ENCODE assay signal across 12 cellular contexts in genomic region chr19:41564515-41565383, GRCh38. TPM values are rescaled to one million over a fixed set of nuclear protein-coding genes. Genes with fewer than 3 reads are reported as not detected.
DNase-seq lines count a peak whose midpoint lies in the region; ATAC-seq, FAIRE-seq and TF ChIP-seq lines count a peak whose summit lies in the region.
"Had no signal": no experiment of that assay in that cellular context is flagged by ENCODE, and none has a peak within 500 bp of the region (broad histone marks: within the 10 kb centered on the region; RNA-seq: fewer than 3 reads in every experiment).

No MANE protein-coding gene starts in this region.

- peaks cover 0 to 4% (median 2%) of the 10 kb centered on the region in 3 donors for H3K27me3 Mint-ChIP-seq in immature natural killer cell (ENCODE audit: low read depth in 3 of 3)

- H3K9me3 ChIP-seq in cardiac muscle cell (ENCODE audit: low read depth), result no peaks in the 10 kb centered on the region
- no peaks in the 10 kb centered on the region for H3K9me3 ChIP-seq in testis
- H3K9me3 ChIP-seq: sigmoid colon had no signal

- no peaks in the 10 kb centered on the region for H3K36me3 Mint-ChIP-seq in activated naive CD4-positive, alpha-beta T cell treated with anti-CD3 and anti-CD28 coated beads, Interleukin-2, amount 50 U/mL, for 72 hours
- H3K36me3 Mint-ChIP-seq in immature natural killer cell, result peaks cover 4 to 30% (median 16%) of the 10 kb centered on the region in 3 donors

- H3K9me3 Mint-ChIP-seq in activated naive CD4-positive, alpha-beta T cell treated with anti-CD3 and anti-CD28 coated beads, Interleukin-2, amount 50 U/mL, for 72 hours, result no peaks in the 10 kb centered on the region
- H3K9me3 Mint-ChIP-seq in immature natural killer cell, result no peaks in the 10 kb centered on the region

- H3K27me3 ChIP-seq in cardiac muscle cell (no peaks in the 10 kb centered on the region), testis (no peaks in the 10 kb centered on the region)

- peaks cover 48 to 87% of the 10 kb centered on the region in 2 donors for H3K4me1 Mint-ChIP-seq in immature natural killer cell

- intact Hi-C loops in cardiac septum (cut with DNase I), result no loop called here
- intact Hi-C loops in testis (cut with DNase I; ENCODE audit: low total_unique reads), result no loop called here

- H3K4me3 ChIP-seq in cardiac muscle cell, result peak overlapping the region; percentile 14
- peak overlapping the region; percentile 16 to 34 for H3K4me3 ChIP-seq in testis
- H3K4me3 ChIP-seq: sigmoid colon had no signal

- 1% methylated on average over 19 to 57 of the region's 59 CpGs for WGBS in testis, 2 donors

- peak overlapping the region; percentile 73 to 92 for H3K27ac Mint-ChIP-seq in activated naive CD4-positive, alpha-beta T cell treated with anti-CD3 and anti-CD28 coated beads, Interleukin-2, amount 50 U/mL, for 72 hours
- H3K27ac Mint-ChIP-seq in immature natural killer cell, result peak overlapping the region in 5 of 6 donors; percentile 19 to 81 (median 70)

- H3K27ac ChIP-seq in cardiac muscle cell (no peak overlapping the region), testis (no peak overlapping the region)
- H3K27ac ChIP-seq: sigmoid colon had no signal

- H3K36me3 ChIP-seq in cardiac muscle cell (no peaks in the 10 kb centered on the region), testis (ENCODE audit: low read depth, missing control alignments) (no peaks in the 10 kb centered on the region)
- H3K36me3 ChIP-seq: sigmoid colon had no signal

- no peaks in the 10 kb centered on the region for H3K4me1 ChIP-seq in cardiac muscle cell (ENCODE audit: low read depth)
- H3K4me1 ChIP-seq in testis, result peaks cover 4% of the 10 kb centered on the region

- TF ChIP-seq POLR2A in testis (IDR thresholded peaks at IDR 0.05) (no peak), H54 (IDR thresholded peaks at IDR 0.05; ENCODE audit: low read depth, low read length) (no peak)

- ATAC-seq in activated naive CD4-positive, alpha-beta T cell treated with anti-CD3 and anti-CD28 coated beads, Interleukin-2, amount 50 U/mL, for 72 hours, result peak in 1 of 2 donors; percentile 4
- no peak for ATAC-seq in HG03045 (IDR thresholded peaks at IDR 0.05; ENCODE audit: unreplicated experiment)

- H3K4me3 Mint-ChIP-seq in immature natural killer cell, result peak overlapping the region; percentile 79 to 86 (median 81)

- no peak for FAIRE-seq in H54 (lab: Jason Lieb, UNC)
- FAIRE-seq: bronchial epithelial cell had no signal

- DNase-seq in cardiac muscle cell (ENCODE audit: low read depth in 1 of 2, low spot score in 1 of 2) (peak in 1 of 2 donors; percentile 30), cardiac septum (ENCODE audit: low spot score) (no peak), immature natural killer cell (peak in 1 of 3 donors; percentile 19), testis (no peak), H54 (ENCODE audit: insufficient read length, low spot score) (no peak), AG08396 (ENCODE audit: low spot score) (no peak)
- DNase-seq in activated naive CD4-positive, alpha-beta T cell treated with anti-CD3 and anti-CD28 coated beads, Interleukin-2, amount 50 U/mL, for 72 hours (ENCODE audit: low spot score in 2 of 2), result no peak
- DNase-seq: KG1, NCI-H526 treated with DMSO at 0.1 percent for 48 hours, sigmoid colon had no signal

- TF ChIP-seq CTCF in cardiac muscle cell (IDR thresholded peaks at IDR 0.05; ENCODE audit: low read depth, low read length), result no peak
- no peak for TF ChIP-seq CTCF in testis (IDR thresholded peaks at IDR 0.05)

RNA-seq across cellular contexts. Expression of gene CEACAM21, which starts 11.2 kb away (rescaled TPM):
- total RNA-seq in cardiac muscle cell, result 2.8 and 4.4 TPM in 2 replicates
- 2.2 and 5.0 TPM in 2 replicates for polyA plus RNA-seq in cardiac muscle cell
- total RNA-seq in cardiac septum, result 0.27 TPM
- 10 to 100 TPM; 24.7 to 40.7 TPM for total RNA-seq in activated naive CD4-positive, alpha-beta T cell treated with anti-CD3 and anti-CD28 coated beads, Interleukin-2, amount 50 U/mL, for 72 hours
- 10 to 100 TPM; 16.0 to 44.9 (median 43.7) TPM for polyA plus RNA-seq in immature natural killer cell
- 1 to 10 TPM in 1 of 2 donors, under 1 TPM in 1; 0.71 to 1.3 TPM for total RNA-seq in testis
- 3.6 TPM for polyA plus RNA-seq in testis (ENCODE audit: insufficient read depth, low read depth, low replicate concordance)
- total RNA-seq: bronchial epithelial cell had no signal
